13 cellular contexts compared by ENCODE assay signal in genomic region chr5:120466337-120467006, GRCh38. TPM values are rescaled to one million over a fixed set of nuclear protein-coding genes. Genes with fewer than 3 reads are reported as not detected.
DNase-seq lines count a peak whose midpoint lies in the region; ATAC-seq and TF ChIP-seq lines count a peak whose summit lies in the region.
"Had no signal": no experiment of that assay in that cellular context is flagged by ENCODE, and none has a peak within 500 bp of the region (broad histone marks: within the 10 kb centered on the region; RNA-seq: fewer than 3 reads in every experiment).

No MANE protein-coding gene starts in this region.

- H3K27ac ChIP-seq in suprapubic skin, result no peak overlapping the region
- H3K27ac ChIP-seq: cardiac muscle cell, right lobe of liver had no signal

- no peak for TF ChIP-seq POLR2A in suprapubic skin (IDR thresholded peaks at IDR 0.05)

- H3K4me1 ChIP-seq in suprapubic skin, result peaks cover 27% of the 10 kb centered on the region

- DNase-seq in astrocyte of the spinal cord (ENCODE audit: low read depth, low spot score) (no peak), iris pigment epithelial cell (ENCODE audit: low read depth) (peak; percentile 38), suprapubic skin (ENCODE audit: low spot score in 2 of 2) (no peak), cortex of kidney (lab: John Stamatoyannopoulos, UW) (no peak)
- no peak for DNase-seq in stimulated activated naive CD4-positive, alpha-beta T cell (lab: John Stamatoyannopoulos, UW)
- DNase-seq: activated B cell treated with CpG ODN at 0.5 μM for 24 hours; activated T-cell treated with anti-CD3 and anti-CD28 coated beads, Interleukin-2, amount 50 U/mL, for 48 hours; NCI-H345; right lobe of liver had no signal

- in situ Hi-C loops in astrocyte of the spinal cord (cut with HindIII; ENCODE audit: low sequenced_read_pairs), result no loop called here

- no peak for TF ChIP-seq EP300 in suprapubic skin (IDR thresholded peaks at IDR 0.05)

- no peaks in the 10 kb centered on the region for H3K9me3 ChIP-seq in suprapubic skin
- H3K9me3 ChIP-seq: right lobe of liver had no signal

- 53% methylated on average over 4 of the region's 4 CpGs for WGBS in suprapubic skin

- peak overlapping the region; percentile 70 for H3K4me3 ChIP-seq in astrocyte of the spinal cord (ENCODE audit: low read depth, low read length)
- peak overlapping the region; percentile 64 for H3K4me3 ChIP-seq in suprapubic skin

- H3K27me3 ChIP-seq in suprapubic skin, result peaks cover 23% of the 10 kb centered on the region

- TF ChIP-seq CTCF in astrocyte of the spinal cord (IDR thresholded peaks at IDR 0.05; ENCODE audit: low read depth, low read length) (no peak), suprapubic skin (IDR thresholded peaks at IDR 0.05) (no peak)

- no peaks in the 10 kb centered on the region for H3K36me3 ChIP-seq in suprapubic skin
- H3K36me3 ChIP-seq: cardiac muscle cell, right lobe of liver had no signal

- ATAC-seq in HG02870 (IDR thresholded peaks at IDR 0.05; ENCODE audit: unreplicated experiment) (peak; percentile 34), HG03460 (IDR thresholded peaks at IDR 0.05; ENCODE audit: unreplicated experiment) (no peak), HG03520 (IDR thresholded peaks at IDR 0.05; ENCODE audit: unreplicated experiment) (no peak)

RNA-seq across cellular contexts. Expression of gene PRR16, which starts 2.4 kb away (rescaled TPM):
- total RNA-seq in suprapubic skin, result 1 to 10 TPM in 2 of 4 donors, under 1 TPM in 2; 0.76 to 1.4 (median 1.0) TPM
